21 cellular contexts compared by ENCODE assay signal in genomic region chrX:96244955-96245354, GRCh38.
"Had no signal": no experiment of that assay in that cellular context is flagged by ENCODE, and none has a peak within 500 bp of the region (broad histone marks: within the 10 kb centered on the region; RNA-seq: fewer than 3 reads in every experiment).

No MANE protein-coding gene starts in this region.

- H3K36me3 Mint-ChIP-seq: activated naive CD4-positive, alpha-beta T cell treated with anti-CD3 and anti-CD28 coated beads, Interleukin-2, amount 50 U/mL, for 72 hours; stimulated activated naive B cell treated with anti-CD40 and anti-IgM and Interleukin-4, amounts not matched to agents 10 μg/mL and 1 μg/mL and 100 μg/mL, for 72 hours; WTC11 had no signal

- H3K4me1 ChIP-seq: adrenal gland, psoas muscle, upper lobe of right lung had no signal

- H3K27ac ChIP-seq: upper lobe of right lung had no signal

- H3K4me3 ChIP-seq: adrenal gland, psoas muscle, sigmoid colon, upper lobe of right lung had no signal

- H3K27me3 ChIP-seq: sigmoid colon, upper lobe of right lung had no signal

- H3K36me3 ChIP-seq: adrenal gland, sigmoid colon, upper lobe of right lung had no signal

- ATAC-seq: activated CD4-positive, alpha-beta T cell treated with anti-CD3 and anti-CD28 coated beads for 36 hours; activated naive CD4-positive, alpha-beta T cell treated with anti-CD3 and anti-CD28 coated beads, Interleukin-2, amount 50 U/mL, for 72 hours; left colon; psoas muscle; stimulated activated naive B cell treated with anti-CD40 and anti-IgM and Interleukin-4, amounts not matched to agents 10 μg/mL and 1 μg/mL and 100 μg/mL, for 72 hours; upper lobe of right lung; WTC11 had no signal

- DNase-seq: activated CD4-positive, alpha-beta T cell treated with anti-CD3 and anti-CD28 coated beads for 36 hours; activated CD4-positive, alpha-beta T cell treated with anti-CD3 and anti-CD28 coated beads, Interleukin-2, amount 50 U/mL, for 48 hours; activated gamma-delta T cell treated with Interleukin-2 at 50 U/mL for 16 hours; adrenal gland; cerebellar nuclear complex; cortex of kidney; hippocampal formation; left colon; mammary epithelial cell; psoas muscle; sigmoid colon; stimulated activated naive B cell treated with anti-CD40 and anti-IgM and Interleukin-4, amounts not matched to agents 10 μg/mL and 1 μg/mL and 100 μg/mL, for 72 hours; upper lobe of right lung had no signal

- H3K27me3 Mint-ChIP-seq: activated CD4-positive, alpha-beta T cell treated with anti-CD3 and anti-CD28 coated beads for 36 hours; stimulated activated naive B cell treated with anti-CD40 and anti-IgM and Interleukin-4, amounts not matched to agents 10 μg/mL and 1 μg/mL and 100 μg/mL, for 72 hours had no signal

- H3K27ac Mint-ChIP-seq: activated CD4-positive, alpha-beta T cell treated with anti-CD3 and anti-CD28 coated beads for 36 hours; activated naive CD4-positive, alpha-beta T cell treated with anti-CD3 and anti-CD28 coated beads, Interleukin-2, amount 50 U/mL, for 72 hours; stimulated activated naive B cell treated with anti-CD40 and anti-IgM and Interleukin-4, amounts not matched to agents 10 μg/mL and 1 μg/mL and 100 μg/mL, for 72 hours; T-helper 2 cell treated with Interferon-gamma antibody and Interleukin-4, amounts not matched to agents 5 μg/mL and 100 μg/mL, for 36 hours; WTC11 had no signal

- H3K9me3 Mint-ChIP-seq: WTC11 had no signal

- H3K9me3 ChIP-seq: adrenal gland, psoas muscle, sigmoid colon, upper lobe of right lung had no signal

- H3K4me3 Mint-ChIP-seq: activated CD4-positive, alpha-beta T cell treated with anti-CD3 and anti-CD28 coated beads for 36 hours; neural crest cell; stimulated activated naive B cell treated with anti-CD40 and anti-IgM and Interleukin-4, amounts not matched to agents 10 μg/mL and 1 μg/mL and 100 μg/mL, for 72 hours; T-helper 2 cell treated with Interferon-gamma antibody and Interleukin-4, amounts not matched to agents 5 μg/mL and 100 μg/mL, for 36 hours; WTC11 had no signal

- H3K4me1 Mint-ChIP-seq: activated CD4-positive, alpha-beta T cell treated with anti-CD3 and anti-CD28 coated beads for 36 hours; stimulated activated naive B cell treated with anti-CD40 and anti-IgM and Interleukin-4, amounts not matched to agents 10 μg/mL and 1 μg/mL and 100 μg/mL, for 72 hours had no signal

- FAIRE-seq: bronchial epithelial cell, endometrium, islet of Langerhans, TTC549 had no signal
